16 cellular contexts compared by ENCODE assay signal in genomic region chr20:57460781-57461465, GRCh38.
"Had no signal": no experiment of that assay in that cellular context is flagged by ENCODE, and none has a peak within 500 bp of the region (broad histone marks: within the 10 kb centered on the region; RNA-seq: fewer than 3 reads in every experiment).

No MANE protein-coding gene starts in this region.

- ATAC-seq: activated CD4-positive, CD25-positive, alpha-beta regulatory T cell treated with anti-CD3 and anti-CD28 coated beads, Interleukin-2, amount 50 U/mL, for 24 hours had no signal

- H3K36me3 ChIP-seq: esophagus squamous epithelium, suprapubic skin had no signal

- H3K4me3 Mint-ChIP-seq: activated naive CD8-positive, alpha-beta T cell; mesothelial cell of epicardium; nephron; stimulated activated naive CD8-positive, alpha-beta T cell treated with anti-CD3 and anti-CD28 coated beads, Interleukin-15, Interleukin-2, amounts not matched to agents 100 ng/mL and 50 ng/mL, for 24 hours; T-helper 2 cell treated with Interferon-gamma antibody and Interleukin-4, amounts not matched to agents 5 μg/mL and 100 μg/mL, for 36 hours; type B pancreatic cell had no signal

- H3K9me3 Mint-ChIP-seq: mesothelial cell of epicardium; nephron; stimulated activated naive CD8-positive, alpha-beta T cell treated with anti-CD3 and anti-CD28 coated beads, Interleukin-15, Interleukin-2, amounts not matched to agents 100 ng/mL and 50 ng/mL, for 24 hours; T-helper 2 cell treated with Interferon-gamma antibody and Interleukin-4, amounts not matched to agents 5 μg/mL and 100 μg/mL, for 36 hours; type B pancreatic cell had no signal

- H3K4me1 Mint-ChIP-seq: mesothelial cell of epicardium had no signal

- H3K9me3 ChIP-seq: esophagus squamous epithelium, suprapubic skin had no signal

- H3K36me3 Mint-ChIP-seq: activated naive CD8-positive, alpha-beta T cell; mesothelial cell of epicardium; type B pancreatic cell had no signal

- H3K4me3 ChIP-seq: esophagus squamous epithelium, lung, suprapubic skin had no signal

- H3K27ac ChIP-seq: esophagus squamous epithelium, suprapubic skin had no signal

- FAIRE-seq: bronchial epithelial cell had no signal

- DNase-seq: activated CD4-positive, alpha-beta T cell treated with anti-CD3 and anti-CD28 coated beads, Interleukin-2, amount 50 U/mL, for 1 hour; activated gamma-delta T cell; dermis blood vessel endothelial cell; effector memory CD4-positive, alpha-beta T cell; esophagus squamous epithelium had no signal

- H3K27ac Mint-ChIP-seq: activated naive CD8-positive, alpha-beta T cell; mesothelial cell of epicardium; nephron; progenitor cell of endocrine pancreas; stimulated activated naive CD8-positive, alpha-beta T cell treated with anti-CD3 and anti-CD28 coated beads, Interleukin-15, Interleukin-2, amounts not matched to agents 100 ng/mL and 50 ng/mL, for 24 hours; T-helper 2 cell treated with Interferon-gamma antibody and Interleukin-4, amounts not matched to agents 5 μg/mL and 100 μg/mL, for 36 hours; type B pancreatic cell had no signal

- H3K27me3 Mint-ChIP-seq: activated naive CD8-positive, alpha-beta T cell; stimulated activated naive CD8-positive, alpha-beta T cell treated with anti-CD3 and anti-CD28 coated beads, Interleukin-15, Interleukin-2, amounts not matched to agents 100 ng/mL and 50 ng/mL, for 24 hours; type B pancreatic cell had no signal
